Comparison of ENCODE assay signal across 7 cellular contexts in the genomic region with DNA sequence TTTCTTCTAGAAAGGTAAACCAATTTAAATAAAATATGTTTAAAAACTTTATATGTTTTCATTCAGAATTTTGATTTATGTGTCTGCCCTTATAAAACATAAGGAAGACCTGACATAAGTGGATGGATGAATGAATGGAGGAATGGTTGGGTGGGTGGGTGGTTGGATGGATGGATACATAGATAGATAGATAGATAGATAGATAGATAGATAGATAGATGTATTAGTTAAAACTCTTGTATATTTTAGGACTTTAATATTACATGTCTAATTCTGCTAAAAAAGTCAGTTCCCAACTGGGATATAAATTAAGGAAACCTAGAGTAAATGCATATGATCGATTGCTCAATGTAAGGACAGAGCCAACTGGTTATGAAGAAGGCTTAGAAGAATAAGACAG.
"Had no signal": no experiment of that assay in that cellular context is flagged by ENCODE, and none has a peak within 500 bp of the region (broad histone marks: within the 10 kb centered on the region; RNA-seq: fewer than 3 reads in every experiment).

No MANE protein-coding gene starts in this region.

- ATAC-seq: GM12878 had no signal

- DNase-seq: GDM1, GF-D8 had no signal

- H3K4me3 ChIP-seq: GM12878 had no signal

- FAIRE-seq: G401.6, GM12878, GM12891, GM12892, GM18507 had no signal
